16 cellular contexts compared by ENCODE assay signal in the genomic region with DNA sequence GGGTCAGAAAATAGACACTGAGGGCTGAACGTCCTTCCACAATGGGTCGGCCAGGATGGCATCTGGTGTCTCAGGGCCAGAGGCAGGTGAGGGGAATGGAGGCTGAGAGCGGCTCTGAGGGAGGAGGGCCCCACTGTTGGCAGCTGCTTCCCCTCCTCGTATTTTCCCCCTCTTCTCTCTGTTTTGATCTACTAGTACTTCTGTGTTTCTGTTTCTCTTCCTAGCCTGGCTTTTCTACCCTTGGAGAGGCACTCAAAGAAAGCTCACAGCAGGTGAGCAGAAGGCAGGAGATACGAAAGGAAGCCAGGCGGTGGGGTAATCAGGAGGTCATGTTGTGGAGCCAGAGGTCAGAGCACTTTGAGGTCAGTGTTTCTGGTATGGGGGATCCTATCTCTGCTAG.
"Had no signal": no experiment of that assay in that cellular context is flagged by ENCODE, and none has a peak within 500 bp of the region (broad histone marks: within the 10 kb centered on the region; RNA-seq: fewer than 3 reads in every experiment).

No MANE protein-coding gene starts in this region.

- DNase-seq: activated CD4-positive, alpha-beta T cell treated with anti-CD3 and anti-CD28 coated beads, Interleukin-2, amount 10 ng/mL, durations not matched to agents 24 days and 14 days; activated CD8-positive, alpha-beta memory T cell treated with anti-CD3 and anti-CD28 coated beads, Interleukin-2, amount 50 U/mL, for 4 hours; activated effector memory CD4-positive, alpha-beta T cell treated with Interleukin-2 at 50 U/mL for 16 hours; activated naive CD4-positive, alpha-beta T cell treated with anti-CD3 and anti-CD28 coated beads, Interleukin-2, amount 50 U/mL, for 16 hours; activated T-cell treated with anti-CD3 and anti-CD28 coated beads, Interleukin-2, amount 50 U/mL, for 4 hours; colonic mucosa; foreskin melanocyte; glutamatergic neuron; hippocampal formation; left lung; retina; stimulated activated naive B cell treated with anti-CD40 and anti-IgM and Interleukin-4, amounts not matched to agents 10 μg/mL and 1 μg/mL and 100 μg/mL, for 72 hours; T-helper 9 cell; thyroid gland had no signal

- H3K27me3 ChIP-seq: ascending aorta, colonic mucosa, left lung, thyroid gland had no signal

- H3K9me3 ChIP-seq: ascending aorta, colonic mucosa, left lung, thyroid gland had no signal

- H3K27me3 Mint-ChIP-seq: stimulated activated naive B cell treated with anti-CD40 and anti-IgM and Interleukin-4, amounts not matched to agents 10 μg/mL and 1 μg/mL and 100 μg/mL, for 72 hours had no signal

- H3K36me3 ChIP-seq: ascending aorta, colonic mucosa, left lung, thyroid gland had no signal

- H3K9me3 Mint-ChIP-seq: activated T-cell treated with anti-CD3 and anti-CD28 coated beads, Interleukin-2, amount 50 U/mL, for 4 hours; central memory CD8-positive, alpha-beta T cell had no signal

- H3K36me3 Mint-ChIP-seq: stimulated activated naive B cell treated with anti-CD40 and anti-IgM and Interleukin-4, amounts not matched to agents 10 μg/mL and 1 μg/mL and 100 μg/mL, for 72 hours had no signal

- ATAC-seq: activated T-cell treated with anti-CD3 and anti-CD28 coated beads, Interleukin-2, amount 50 U/mL, for 4 hours; left lung; stimulated activated naive B cell treated with anti-CD40 and anti-IgM and Interleukin-4, amounts not matched to agents 10 μg/mL and 1 μg/mL and 100 μg/mL, for 72 hours had no signal

- H3K4me3 Mint-ChIP-seq: activated CD4-positive, alpha-beta T cell treated with anti-CD3 and anti-CD28 coated beads, Interleukin-2, amount 10 ng/mL, durations not matched to agents 24 days and 14 days; activated T-cell treated with anti-CD3 and anti-CD28 coated beads, Interleukin-2, amount 50 U/mL, for 4 hours; central memory CD8-positive, alpha-beta T cell; stimulated activated naive B cell treated with anti-CD40 and anti-IgM and Interleukin-4, amounts not matched to agents 10 μg/mL and 1 μg/mL and 100 μg/mL, for 72 hours had no signal

- H3K27ac Mint-ChIP-seq: activated CD4-positive, alpha-beta T cell treated with anti-CD3 and anti-CD28 coated beads, Interleukin-2, amount 10 ng/mL, durations not matched to agents 24 days and 14 days; stimulated activated naive B cell treated with anti-CD40 and anti-IgM and Interleukin-4, amounts not matched to agents 10 μg/mL and 1 μg/mL and 100 μg/mL, for 72 hours had no signal

- H3K27ac ChIP-seq: ascending aorta, colonic mucosa, left lung, thyroid gland had no signal

- H3K4me1 Mint-ChIP-seq: central memory CD8-positive, alpha-beta T cell had no signal

- H3K4me3 ChIP-seq: ascending aorta, colonic mucosa, left lung, thyroid gland had no signal

- H3K4me1 ChIP-seq: ascending aorta, colonic mucosa, left lung, thyroid gland had no signal
